In the genomic region with DNA sequence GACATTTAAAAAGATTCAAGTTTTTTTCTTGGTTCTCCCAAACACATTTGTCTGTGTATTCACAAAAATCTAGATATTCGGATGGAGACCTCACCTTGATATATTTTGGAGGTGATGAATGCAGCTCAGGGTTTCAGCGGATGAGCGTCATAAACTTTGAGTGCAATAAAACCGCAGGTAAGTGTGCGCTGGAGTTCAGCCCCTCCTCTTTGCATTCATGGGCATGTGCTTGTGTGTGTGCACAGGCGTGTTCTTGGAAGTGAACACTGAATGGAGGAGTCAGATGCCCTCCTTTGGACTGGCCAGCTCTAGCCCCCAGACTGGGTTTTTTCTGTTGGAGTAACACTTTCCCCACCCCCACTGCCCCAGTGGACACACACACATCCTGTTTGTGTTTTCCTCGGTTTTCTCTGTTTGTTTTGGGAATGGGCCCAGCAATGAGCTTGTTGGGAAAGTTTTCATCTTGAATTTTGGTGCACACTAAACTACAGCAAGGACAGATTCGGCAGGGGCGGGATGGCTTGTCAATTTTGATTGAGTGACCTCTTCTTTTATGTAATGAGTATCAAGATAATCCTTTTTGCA, we compare ENCODE assay signal across 21 cellular contexts.
"Had no signal": no experiment of that assay in that cellular context is flagged by ENCODE, and none has a peak within 500 bp of the region (broad histone marks: within the 10 kb centered on the region; RNA-seq: fewer than 3 reads in every experiment).

No MANE protein-coding gene starts in this region.

- H3K4me1 ChIP-seq: breast epithelium had no signal

- H3K27ac ChIP-seq: coronary artery, lower lobe of right lung, transverse colon had no signal

- H3K4me3 ChIP-seq: adrenal gland, breast epithelium, coronary artery, gastroesophageal sphincter, heart left ventricle, lower lobe of right lung, suprapubic skin, transverse colon, vagina had no signal

- H3K27me3 ChIP-seq: adrenal gland, breast epithelium, gastroesophageal sphincter, heart left ventricle, suprapubic skin, transverse colon, vagina had no signal

- H3K36me3 ChIP-seq: breast epithelium had no signal

- DNase-seq: activated CD4-positive, alpha-beta T cell treated with anti-CD3 and anti-CD28 coated beads, Interleukin-2, amount 10 ng/mL, durations not matched to agents 7 days and 5 days; activated CD8-positive, alpha-beta memory T cell treated with anti-CD3 and anti-CD28 coated beads for 24 hours; activated gamma-delta T cell treated with Interleukin-2 at 50 U/mL for 16 hours; adrenal gland; erythroblast; kidney glomerular epithelial cell; lower lobe of right lung; nephron progenitor cell; occipital lobe; small intestine; stimulated activated CD4-positive, alpha-beta T cell treated with anti-CD3 and anti-CD28 coated beads, Interleukin-15, amount 100 ng/mL, for 24 hours; stimulated activated CD4-positive, alpha-beta T cell treated with anti-CD3 and anti-CD28 coated beads, Interleukin-4, amount 100 ng/mL, for 1 hour; stimulated activated naive CD8-positive, alpha-beta T cell treated with anti-CD3 and anti-CD28 coated beads, Interleukin-15, amount 100 ng/mL, for 72 hours; T-helper 1 cell; transverse colon had no signal

- H3K9me3 ChIP-seq: adrenal gland, breast epithelium, gastroesophageal sphincter, heart left ventricle, lower lobe of right lung, suprapubic skin, transverse colon, vagina had no signal
